Comparison of ENCODE assay signal across 21 cellular contexts in genomic region chr5:96796434-96796833, GRCh38. TPM values are rescaled to one million over a fixed set of nuclear protein-coding genes. Genes with fewer than 3 reads are reported as not detected.
DNase-seq lines count a peak whose midpoint lies in the region; ATAC-seq, FAIRE-seq and TF ChIP-seq lines count a peak whose summit lies in the region.
"Had no signal": no experiment of that assay in that cellular context is flagged by ENCODE, and none has a peak within 500 bp of the region (broad histone marks: within the 10 kb centered on the region; RNA-seq: fewer than 3 reads in every experiment).

No MANE protein-coding gene starts in this region.

- peak overlapping the region; percentile 36 to 82 for H3K27ac Mint-ChIP-seq in activated naive CD4-positive, alpha-beta T cell treated with anti-CD3 and anti-CD28 coated beads, Interleukin-2, amount 50 U/mL, for 72 hours
- H3K27ac Mint-ChIP-seq in activated naive CD4-positive, alpha-beta T cell treated with anti-CD3 and anti-CD28 coated beads for 36 hours = no peak overlapping the region
- H3K27ac Mint-ChIP-seq in H9 = peak overlapping the region in 2 of 3 experiments; percentile 24 to 91; a peak in 3 of 7 replicates
- peak overlapping the region; percentile 7 for H3K27ac Mint-ChIP-seq in activated naive CD8-positive, alpha-beta T cell treated with anti-CD3 and anti-CD28 coated beads, Interleukin-2, amount 50 U/mL, for 24 hours

- WGBS in H9 (ENCODE audit: extremely low coverage, insufficient read length, low lambda C conversion rate) = no CpG with 5 or more reads among the region's 2 CpGs
- 65 to 73% methylated on average over 2 of the region's 2 CpGs for WGBS in pancreas, 2 donors

- no peak overlapping the region for H3K4me3 ChIP-seq in pancreas
- H3K4me3 ChIP-seq: A549, HAP-1 had no signal

- no peak overlapping the region for H2BK15ac ChIP-seq in H9 (ENCODE audit: low read depth, low read length)

- no peaks in the 10 kb centered on the region for H4K20me1 ChIP-seq in H9 (ENCODE audit: control insufficient read depth, insufficient read depth, insufficient read length)

- no peak for FAIRE-seq in pancreas (lab: Jason Lieb, UNC)
- FAIRE-seq: A549, GM19239 had no signal

- H4K8ac ChIP-seq in H9 (replicated peaks; ENCODE audit: insufficient read length, low read depth, low read length) = no peak overlapping the region

- no peaks in the 10 kb centered on the region for H3K79me1 ChIP-seq in H9 (ENCODE audit: insufficient read depth, low read depth, low read length, poor library complexity, severe bottlenecking)

- no peaks in the 10 kb centered on the region for H3K9me3 ChIP-seq in H9 (ENCODE audit: control insufficient read depth, low read depth, low read length)
- no peaks in the 10 kb centered on the region for H3K9me3 ChIP-seq in pancreas
- H3K9me3 ChIP-seq: A549, HAP-1 had no signal

- no peak overlapping the region for H2BK120ac ChIP-seq in H9 (ENCODE audit: low read depth, low read length, poor library complexity, severe bottlenecking)

- no peak for ATAC-seq in activated naive CD4-positive, alpha-beta T cell treated with anti-CD3 and anti-CD28 coated beads, Interleukin-2, amount 50 U/mL, for 72 hours
- ATAC-seq in activated naive CD8-positive, alpha-beta T cell treated with anti-CD3 and anti-CD28 coated beads, Interleukin-2, amount 50 U/mL, for 24 hours = no peak
- peak in 3 of 4 donors; percentile 55 to 64 (median 60) for ATAC-seq in pancreas
- ATAC-seq in HG02610 (IDR thresholded peaks at IDR 0.05; ENCODE audit: unreplicated experiment) = no peak
- ATAC-seq: A549 had no signal

- no peak overlapping the region for H2AK5ac ChIP-seq in H9 (ENCODE audit: insufficient read length, low read length)

- CTCF ChIA-PET in activated naive CD4-positive, alpha-beta T cell treated with anti-CD3 and anti-CD28 coated beads for 36 hours (lab: Charles Lee) = no interaction called here

- H3K79me2 ChIP-seq in H9 (ENCODE audit: insufficient read depth, low read length) = no peaks in the 10 kb centered on the region

- H3K9ac ChIP-seq in H9 (ENCODE audit: extremely low read depth, insufficient read length, low read length) = no peak overlapping the region

- H3K27me3 ChIP-seq in H9 (ENCODE audit: insufficient read depth, low read length) = no peaks in the 10 kb centered on the region
- H3K27me3 ChIP-seq in pancreas = no peaks in the 10 kb centered on the region

- H2BK5ac ChIP-seq in H9 (ENCODE audit: insufficient read length, low read length) = no peak overlapping the region

- no peak overlapping the region for H4K91ac ChIP-seq in H9 (ENCODE audit: insufficient read length, low read depth, low read length)

- no peak overlapping the region for H3K4ac ChIP-seq in H9 (ENCODE audit: low read depth, low read length)

- TF ChIP-seq CTCF in H9 (conservative IDR thresholded peaks at IDR 0.05) (no peak), pancreas (IDR thresholded peaks at IDR 0.05) (no peak)

- intact Hi-C loops in activated naive CD4-positive, alpha-beta T cell treated with anti-CD3 and anti-CD28 coated beads for 36 hours (cut with micrococcal nuclease) = no loop called here
- intact Hi-C loops in pancreas (cut with DNase I) = no loop called here

- no peaks in the 10 kb centered on the region for H3K23me2 ChIP-seq in H9 (ENCODE audit: insufficient read length, low read depth, low read length, poor library complexity, severe bottlenecking)

- no peak overlapping the region for H2BK12ac ChIP-seq in H9 (ENCODE audit: insufficient read length, low read depth, low read length)

- no peak overlapping the region for H3T11ph ChIP-seq in H9 (ENCODE audit: low read length)

- no peak overlapping the region for H2BK20ac ChIP-seq in H9 (ENCODE audit: low read depth, low read length, poor library complexity, severe bottlenecking)

- no peak overlapping the region for H4K5ac ChIP-seq in H9 (ENCODE audit: insufficient read length, low read depth, low read length)

- no peak overlapping the region for H3K18ac ChIP-seq in H9 (ENCODE audit: insufficient read length, low read depth, low read length)

- no peak overlapping the region for H3K23ac ChIP-seq in H9 (ENCODE audit: insufficient read length, low read depth, low read length)

- DNase-seq in activated naive CD4-positive, alpha-beta T cell treated with anti-CD3 and anti-CD28 coated beads, Interleukin-2, amount 50 U/mL, for 72 hours (ENCODE audit: low spot score in 2 of 2) = no peak
- DNase-seq in activated naive CD4-positive, alpha-beta T cell treated with anti-CD3 and anti-CD28 coated beads for 36 hours = no peak
- DNase-seq in H9 (no peak), pancreas (no peak), hepatic stellate cell (ENCODE audit: low spot score) (no peak)
- DNase-seq in activated naive CD8-positive, alpha-beta T cell treated with anti-CD3 and anti-CD28 coated beads, Interleukin-2, amount 50 U/mL, for 24 hours = no peak
- DNase-seq: C1 segment of cervical spinal cord; Calu3; DMS53; NCI-H1417; NCI-H2029; NCI-H2171; NCI-H446; NCI-H69; NK-92 treated with Interleukin-12 subunit alpha and Interleukin-12 subunit beta, amount 100 ng/mL, for 24 hours; OCI-M1; SHP77 treated with DMSO at 0.1 percent for 48 hours had no signal

- H3K36me3 Mint-ChIP-seq in activated naive CD4-positive, alpha-beta T cell treated with anti-CD3 and anti-CD28 coated beads, Interleukin-2, amount 50 U/mL, for 72 hours = peaks cover 44 to 75% of the 10 kb centered on the region in 2 donors
- peaks cover 63% of the 10 kb centered on the region for H3K36me3 Mint-ChIP-seq in activated naive CD4-positive, alpha-beta T cell treated with anti-CD3 and anti-CD28 coated beads for 36 hours (ENCODE audit: low read depth)
- peaks cover 5 to 9% (median 8%) of the 10 kb centered on the region in 3 experiments; a peak in 6 of 7 replicates for H3K36me3 Mint-ChIP-seq in H9 (ENCODE audit: insufficient read depth in 1 of 3, low read depth in 3 of 3)
- H3K36me3 Mint-ChIP-seq in activated naive CD8-positive, alpha-beta T cell treated with anti-CD3 and anti-CD28 coated beads, Interleukin-2, amount 50 U/mL, for 24 hours (ENCODE audit: low read depth) = peaks cover 81% of the 10 kb centered on the region

- H3K9me3 Mint-ChIP-seq in activated naive CD4-positive, alpha-beta T cell treated with anti-CD3 and anti-CD28 coated beads, Interleukin-2, amount 50 U/mL, for 72 hours = no peaks in the 10 kb centered on the region
- H3K9me3 Mint-ChIP-seq in activated naive CD4-positive, alpha-beta T cell treated with anti-CD3 and anti-CD28 coated beads for 36 hours = no peaks in the 10 kb centered on the region
- no peaks in the 10 kb centered on the region for H3K9me3 Mint-ChIP-seq in H9
- no peaks in the 10 kb centered on the region for H3K9me3 Mint-ChIP-seq in activated naive CD8-positive, alpha-beta T cell treated with anti-CD3 and anti-CD28 coated beads, Interleukin-2, amount 50 U/mL, for 24 hours

- no peak overlapping the region for H3K56ac ChIP-seq in H9 (ENCODE audit: insufficient read length, low read depth, low read length)

- H3K27ac ChIP-seq in H9 (ENCODE audit: insufficient read length, low read depth, low read length) = no peak overlapping the region
- H3K27ac ChIP-seq in pancreas = no peak overlapping the region
- H3K27ac ChIP-seq: A549 had no signal

- H3K36me3 ChIP-seq in pancreas = peaks cover 4 to 34% (median 7%) of the 10 kb centered on the region in 3 donors

- H3K14ac ChIP-seq in H9 (ENCODE audit: insufficient read depth, low read length) = no peak overlapping the region

- H3K4me1 Mint-ChIP-seq in activated naive CD4-positive, alpha-beta T cell treated with anti-CD3 and anti-CD28 coated beads for 36 hours (ENCODE audit: low read depth) = peaks cover 52% of the 10 kb centered on the region
- H3K4me1 Mint-ChIP-seq in H9 = peaks cover 15 to 24% of the 10 kb centered on the region in 2 experiments
- peaks cover 33% of the 10 kb centered on the region for H3K4me1 Mint-ChIP-seq in activated naive CD8-positive, alpha-beta T cell treated with anti-CD3 and anti-CD28 coated beads, Interleukin-2, amount 50 U/mL, for 24 hours

- no peak overlapping the region for H3K4me3 Mint-ChIP-seq in activated naive CD4-positive, alpha-beta T cell treated with anti-CD3 and anti-CD28 coated beads for 36 hours
- H3K4me3 Mint-ChIP-seq in H9 = no peak overlapping the region
- no peak overlapping the region for H3K4me3 Mint-ChIP-seq in activated naive CD8-positive, alpha-beta T cell treated with anti-CD3 and anti-CD28 coated beads, Interleukin-2, amount 50 U/mL, for 24 hours

- no peaks in the 10 kb centered on the region for H3K27me3 Mint-ChIP-seq in activated naive CD4-positive, alpha-beta T cell treated with anti-CD3 and anti-CD28 coated beads for 36 hours (ENCODE audit: low read depth)
- no peaks in the 10 kb centered on the region for H3K27me3 Mint-ChIP-seq in H9 (ENCODE audit: low read depth)
- H3K27me3 Mint-ChIP-seq in activated naive CD8-positive, alpha-beta T cell treated with anti-CD3 and anti-CD28 coated beads, Interleukin-2, amount 50 U/mL, for 24 hours = no peaks in the 10 kb centered on the region

- H3K4me1 ChIP-seq in H9 (ENCODE audit: insufficient read depth, low read length) = no peaks in the 10 kb centered on the region
- no peaks in the 10 kb centered on the region for H3K4me1 ChIP-seq in pancreas
- H3K4me1 ChIP-seq: A549, HAP-1 had no signal

- no peak overlapping the region for H2AFZ ChIP-seq in H9 (ENCODE audit: low read length)

- no peak overlapping the region for H3K4me2 ChIP-seq in H9 (ENCODE audit: insufficient read depth, insufficient read length, low read length)
- H3K4me2 ChIP-seq: A549 had no signal

RNA-seq across cellular contexts. Expression of gene ERAP1, which starts 11.3 kb away (rescaled TPM):
- 10 to 100 TPM; 80.8 to 98.1 TPM for total RNA-seq in activated naive CD4-positive, alpha-beta T cell treated with anti-CD3 and anti-CD28 coated beads, Interleukin-2, amount 50 U/mL, for 72 hours
- total RNA-seq in activated naive CD4-positive, alpha-beta T cell treated with anti-CD3 and anti-CD28 coated beads for 36 hours = 100 to 1,000 TPM; 119 to 126 TPM
- total RNA-seq in H9 (2021) (14.5 and 15.9 TPM in 2 replicates), pancreas (10 to 100 TPM; 17.1 to 48.1 (median 23.4) TPM)
- 1 to 10 TPM; 3.5 to 8.1 TPM for polyA plus RNA-seq in pancreas

Comparison
In these comparisons a context has a peak if more than half of its experiments do, and no peak if none do; other contexts are left out.
1. ATAC-seq: peak in pancreas (3 of 4); none in activated naive CD4-positive, alpha-beta T cell treated with anti-CD3 and anti-CD28 coated beads, Interleukin-2, amount 50 U/mL, for 72 hours (0 of 2), activated naive CD8-positive, alpha-beta T cell treated with anti-CD3 and anti-CD28 coated beads, Interleukin-2, amount 50 U/mL, for 24 hours (single experiment) and HG02610 (single experiment).